In genomic region chr2:148234143-148234542, GRCh38 we compare ENCODE assay signal across 33 cellular contexts.
"Had no signal": no experiment of that assay in that cellular context is flagged by ENCODE, and none has a peak within 500 bp of the region (broad histone marks: within the 10 kb centered on the region; RNA-seq: fewer than 3 reads in every experiment).

No MANE protein-coding gene starts in this region.

- H3K4me3 ChIP-seq: ascending aorta, cardiac muscle cell had no signal

- H3K36me3 ChIP-seq: WERI-Rb-1 had no signal

- DNase-seq: activated CD4-positive, alpha-beta memory T cell treated with anti-CD3 and anti-CD28 coated beads, Interleukin-2, amount 10 ng/mL, durations not matched to agents 7 days and 5 days; activated CD4-positive, alpha-beta T cell treated with anti-CD3 and anti-CD28 coated beads for 1 hour; activated CD4-positive, alpha-beta T cell treated with anti-CD3 and anti-CD28 coated beads for 36 hours; activated CD4-positive, alpha-beta T cell treated with anti-CD3 and anti-CD28 coated beads for 48 hours; activated CD4-positive, alpha-beta T cell treated with anti-CD3 and anti-CD28 coated beads, Interleukin-2, amount 10 ng/mL, durations not matched to agents 7 days and 5 days; activated CD4-positive, alpha-beta T cell treated with anti-CD3 and anti-CD28 coated beads, Interleukin-2, amount 50 U/mL, for 48 hours; activated CD4-positive, CD25-positive, alpha-beta regulatory T cell; activated CD8-positive, alpha-beta memory T cell treated with anti-CD3 and anti-CD28 coated beads for 24 hours; activated CD8-positive, alpha-beta memory T cell treated with anti-CD3 and anti-CD28 coated beads, Interleukin-2, amount 10 ng/mL, durations not matched to agents 7 days and 5 days; activated CD8-positive, alpha-beta memory T cell treated with anti-CD3 and anti-CD28 coated beads, Interleukin-2, amount 50 U/mL, for 48 hours; activated CD8-positive, alpha-beta T cell treated with anti-CD3 and anti-CD28 coated beads, Interleukin-2, amount 10 ng/mL, durations not matched to agents 7 days and 5 days; activated effector memory CD4-positive, alpha-beta T cell treated with Interleukin-2 at 50 U/mL for 16 hours; activated gamma-delta T cell; activated naive CD4-positive, alpha-beta T cell treated with anti-CD3 and anti-CD28 coated beads, Interleukin-2, amount 10 ng/mL, durations not matched to agents 7 days and 5 days; activated naive CD4-positive, alpha-beta T cell treated with Interleukin-2 at 50 U/mL for 16 hours; activated naive CD8-positive, alpha-beta T cell treated with anti-CD3 and anti-CD28 coated beads, Interleukin-2, amount 10 ng/mL, durations not matched to agents 7 days and 5 days; activated naive CD8-positive, alpha-beta T cell treated with anti-CD3 and anti-CD28 coated beads, Interleukin-2, amount 50 U/mL, for 24 hours; activated T-cell treated with anti-CD3 and anti-CD28 coated beads, Interleukin-2, amount 50 U/mL, for 24 hours; activated T-cell treated with anti-CD3 and anti-CD28 coated beads, Interleukin-2, amount 50 U/mL, for 48 hours; amygdala; anterior cingulate cortex; brain microvascular endothelial cell; caudate nucleus; cerebellar nuclear complex; T-helper 1 cell; T-helper 2 cell; T-helper 9 cell; WERI-Rb-1 had no signal

- H3K27me3 ChIP-seq: ascending aorta, brain microvascular endothelial cell, cardiac muscle cell had no signal

- FAIRE-seq: bronchial epithelial cell had no signal

- H3K27ac ChIP-seq: ascending aorta, brain microvascular endothelial cell, cardiac muscle cell, WERI-Rb-1 had no signal

- ATAC-seq: activated CD4-positive, alpha-beta T cell treated with anti-CD3 and anti-CD28 coated beads for 36 hours; activated CD4-positive, CD25-positive, alpha-beta regulatory T cell treated with anti-CD3 and anti-CD28 coated beads, Interleukin-2, amount 50 U/mL, for 24 hours; activated CD8-positive, alpha-beta memory T cell treated with anti-CD3 and anti-CD28 coated beads, Interleukin-2, amount 10 ng/mL, durations not matched to agents 7 days and 5 days; activated CD8-positive, alpha-beta T cell treated with anti-CD3 and anti-CD28 coated beads, Interleukin-2, amount 10 ng/mL, durations not matched to agents 7 days and 5 days; activated naive CD8-positive, alpha-beta T cell treated with anti-CD3 and anti-CD28 coated beads, Interleukin-2, amount 50 U/mL, for 24 hours; WTC11 had no signal

- H3K4me1 ChIP-seq: ascending aorta had no signal
